1 cellular context compared by ENCODE assay signal in the genomic region with DNA sequence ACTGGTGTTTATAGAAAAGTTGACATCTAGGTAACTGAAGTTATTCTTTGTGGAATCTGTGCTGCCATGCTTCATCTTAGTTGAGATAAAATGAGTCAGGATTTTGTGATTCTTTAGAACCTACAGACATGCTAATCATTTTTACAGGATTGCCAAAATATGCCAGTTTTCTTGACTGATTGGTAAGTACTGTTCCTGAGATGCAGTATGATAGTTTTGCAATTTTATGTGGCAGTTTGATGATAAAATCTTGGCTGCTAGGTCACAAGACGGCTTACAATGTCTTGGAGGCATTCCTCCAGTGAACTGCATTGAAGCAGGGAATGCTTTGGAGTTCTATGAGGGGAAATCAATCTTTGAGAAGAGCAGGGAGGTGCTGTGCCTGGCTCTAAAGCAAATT.
TF ChIP-seq lines count a peak whose summit lies in the region.

No MANE protein-coding gene starts in this region.

TF ChIP-seq in neural cell, 6 proteins besides CTCF, POLR2A, EP300 and RAD21 (continued from another document):
- TF ChIP-seq, protein P1, sequence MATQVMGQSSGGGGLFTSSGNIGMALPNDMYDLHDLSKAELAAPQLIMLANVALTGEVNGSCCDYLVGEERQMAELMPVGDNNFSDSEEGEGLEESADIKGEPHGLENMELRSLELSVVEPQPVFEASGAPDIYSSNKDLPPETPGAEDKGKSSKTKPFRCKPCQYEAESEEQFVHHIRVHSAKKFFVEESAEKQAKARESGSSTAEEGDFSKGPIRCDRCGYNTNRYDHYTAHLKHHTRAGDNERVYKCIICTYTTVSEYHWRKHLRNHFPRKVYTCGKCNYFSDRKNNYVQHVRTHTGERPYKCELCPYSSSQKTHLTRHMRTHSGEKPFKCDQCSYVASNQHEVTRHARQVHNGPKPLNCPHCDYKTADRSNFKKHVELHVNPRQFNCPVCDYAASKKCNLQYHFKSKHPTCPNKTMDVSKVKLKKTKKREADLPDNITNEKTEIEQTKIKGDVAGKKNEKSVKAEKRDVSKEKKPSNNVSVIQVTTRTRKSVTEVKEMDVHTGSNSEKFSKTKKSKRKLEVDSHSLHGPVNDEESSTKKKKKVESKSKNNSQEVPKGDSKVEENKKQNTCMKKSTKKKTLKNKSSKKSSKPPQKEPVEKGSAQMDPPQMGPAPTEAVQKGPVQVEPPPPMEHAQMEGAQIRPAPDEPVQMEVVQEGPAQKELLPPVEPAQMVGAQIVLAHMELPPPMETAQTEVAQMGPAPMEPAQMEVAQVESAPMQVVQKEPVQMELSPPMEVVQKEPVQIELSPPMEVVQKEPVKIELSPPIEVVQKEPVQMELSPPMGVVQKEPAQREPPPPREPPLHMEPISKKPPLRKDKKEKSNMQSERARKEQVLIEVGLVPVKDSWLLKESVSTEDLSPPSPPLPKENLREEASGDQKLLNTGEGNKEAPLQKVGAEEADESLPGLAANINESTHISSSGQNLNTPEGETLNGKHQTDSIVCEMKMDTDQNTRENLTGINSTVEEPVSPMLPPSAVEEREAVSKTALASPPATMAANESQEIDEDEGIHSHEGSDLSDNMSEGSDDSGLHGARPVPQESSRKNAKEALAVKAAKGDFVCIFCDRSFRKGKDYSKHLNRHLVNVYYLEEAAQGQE (IDR thresholded peaks at IDR 0.05; ENCODE audit: borderline replicate concordance): no peak
- TF ChIP-seq EZH2 (IDR thresholded peaks at IDR 0.05; ENCODE audit: borderline replicate concordance, insufficient read depth, low read length, poor library complexity, severe bottlenecking): no peak
